In the genomic region with DNA sequence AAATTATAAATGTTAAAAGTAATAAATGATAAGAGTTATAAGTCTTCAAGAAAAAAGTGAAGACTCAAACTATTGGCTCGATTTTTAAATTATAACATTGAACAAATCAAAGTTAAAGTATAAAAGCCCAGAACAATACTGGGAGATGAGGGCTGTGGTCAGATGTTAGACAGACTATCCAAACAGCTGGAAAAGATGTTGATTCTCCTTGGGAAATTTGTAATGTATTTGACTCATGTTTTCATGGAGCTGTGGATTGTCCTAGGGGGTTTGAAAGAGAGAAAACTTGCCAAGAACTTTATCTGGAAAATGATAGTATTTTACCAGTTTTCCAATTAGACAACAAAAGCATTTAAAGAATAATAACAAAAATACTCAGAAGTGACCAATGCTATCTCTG, we compare ENCODE assay signal across 23 cellular contexts.
"Had no signal": no experiment of that assay in that cellular context is flagged by ENCODE, and none has a peak within 500 bp of the region (broad histone marks: within the 10 kb centered on the region; RNA-seq: fewer than 3 reads in every experiment).

No MANE protein-coding gene starts in this region.

- H3K9me3 Mint-ChIP-seq: activated T-cell treated with anti-CD3 and anti-CD28 coated beads, Interleukin-2, amount 50 U/mL, for 4 hours; activated T-helper 2 cell treated with anti-CD3 and anti-CD28 coated beads, Interferon-gamma antibody, Interleukin-2, Interleukin-4, amounts not matched to agents 10 μg/mL and 5 μg/mL and 100 μg/mL, durations not matched to agents 14 hours and 24 hours and 36 hours; endodermal cell; T-helper 1 cell treated with Interleukin-12 subunit alpha and Interleukin-12 subunit beta and Interleukin-4 antibody, amounts not matched to agents 30 μg/mL and 1 μg/mL, for 36 hours had no signal

- H3K4me1 ChIP-seq: lower lobe of right lung, thyroid gland had no signal

- H3K27me3 Mint-ChIP-seq: activated naive CD8-positive, alpha-beta T cell; naive thymus-derived CD8-positive, alpha-beta T cell; progenitor cell of endocrine pancreas had no signal

- H3K9me3 ChIP-seq: lower lobe of right lung, thyroid gland had no signal

- H3K4me3 ChIP-seq: coronary artery, lower lobe of right lung, thyroid gland had no signal

- H3K4me1 Mint-ChIP-seq: naive thymus-derived CD8-positive, alpha-beta T cell had no signal

- H3K27me3 ChIP-seq: thyroid gland had no signal

- H3K36me3 ChIP-seq: lower lobe of right lung, thyroid gland had no signal

- H3K27ac Mint-ChIP-seq: activated naive CD8-positive, alpha-beta T cell; activated T-helper 2 cell treated with anti-CD3 and anti-CD28 coated beads, Interferon-gamma antibody, Interleukin-2, Interleukin-4, amounts not matched to agents 10 μg/mL and 5 μg/mL and 100 μg/mL, durations not matched to agents 14 hours and 24 hours and 36 hours; endodermal cell; naive thymus-derived CD8-positive, alpha-beta T cell; progenitor cell of endocrine pancreas; T-helper 1 cell treated with Interleukin-12 subunit alpha and Interleukin-12 subunit beta and Interleukin-4 antibody, amounts not matched to agents 30 μg/mL and 1 μg/mL, for 36 hours; WTC11 had no signal

- H3K27ac ChIP-seq: coronary artery, lower lobe of right lung, thyroid gland had no signal

- H3K4me3 Mint-ChIP-seq: activated naive CD8-positive, alpha-beta T cell; activated T-cell treated with anti-CD3 and anti-CD28 coated beads, Interleukin-2, amount 50 U/mL, for 4 hours; endodermal cell; naive thymus-derived CD8-positive, alpha-beta T cell; T-helper 1 cell treated with Interleukin-12 subunit alpha and Interleukin-12 subunit beta and Interleukin-4 antibody, amounts not matched to agents 30 μg/mL and 1 μg/mL, for 36 hours; WTC11 had no signal

- DNase-seq: activated CD8-positive, alpha-beta memory T cell treated with anti-CD3 and anti-CD28 coated beads, Interleukin-2, amount 50 U/mL, for 48 hours; activated naive CD4-positive, alpha-beta T cell; activated T-cell treated with anti-CD3 and anti-CD28 coated beads, Interleukin-2, amount 50 U/mL, for 4 hours; cerebellar nuclear complex; endodermal cell; glutamatergic neuron; hypothalamus; left cardiac atrium; lower lobe of right lung; naive thymus-derived CD8-positive, alpha-beta T cell; retina; stimulated activated CD4-positive, alpha-beta T cell treated with anti-CD3 and anti-CD28 coated beads, Interleukin-12 subunit alpha, Interleukin-12 subunit beta, amount 100 ng/mL, for 4 hours; stimulated activated CD4-positive, alpha-beta T cell treated with anti-CD3 and anti-CD28 coated beads, Interleukin-4, amount 100 ng/mL, for 4 hours; stimulated activated naive CD8-positive, alpha-beta T cell treated with anti-CD3 and anti-CD28 coated beads, Interleukin-15, Interleukin-2, amounts not matched to agents 100 U/mL and 50 U/mL, for 24 hours; substantia nigra; T1000; thyroid gland had no signal

- ATAC-seq: activated T-cell treated with anti-CD3 and anti-CD28 coated beads, Interleukin-2, amount 50 U/mL, for 4 hours; lower lobe of right lung; naive thymus-derived CD8-positive, alpha-beta T cell; stimulated activated naive CD8-positive, alpha-beta T cell treated with anti-CD3 and anti-CD28 coated beads, Interleukin-15, Interleukin-2, amounts not matched to agents 100 U/mL and 50 U/mL, for 24 hours; WTC11 had no signal
